In genomic region chr3:17431477-17432045, GRCh38 we compare ENCODE assay signal across 19 cellular contexts.
DNase-seq lines count a peak whose midpoint lies in the region; ATAC-seq, FAIRE-seq and TF ChIP-seq lines count a peak whose summit lies in the region.
"Had no signal": no experiment of that assay in that cellular context is flagged by ENCODE, and none has a peak within 500 bp of the region (broad histone marks: within the 10 kb centered on the region; RNA-seq: fewer than 3 reads in every experiment).

No MANE protein-coding gene starts in this region.

- H3K27me3 Mint-ChIP-seq in HFFc6 (ENCODE audit: insufficient read depth) (no peaks in the 10 kb centered on the region; the same call in 1 of the 2 replicates), nephron progenitor cell (ENCODE audit: low read depth, poor library complexity) (no peaks in the 10 kb centered on the region)
- no peaks in the 10 kb centered on the region for H3K27me3 Mint-ChIP-seq in activated T-cell treated with anti-CD3 and anti-CD28 coated beads, Interleukin-2, amount 50 U/mL, for 72 hours (ENCODE audit: low read depth)
- H3K27me3 Mint-ChIP-seq in effector memory CD8-positive, alpha-beta T cell = no peaks in the 10 kb centered on the region
- H3K27me3 Mint-ChIP-seq: activated naive CD4-positive, alpha-beta T cell treated with anti-CD3 and anti-CD28 coated beads, Interleukin-2, amount 10 ng/mL, durations not matched to agents 7 days and 5 days; CD4-positive, alpha-beta memory T cell; memory B cell had no signal

- no peaks in the 10 kb centered on the region for H3K9me3 ChIP-seq in osteoblast (ENCODE audit: low read depth, low read length)
- H3K9me3 ChIP-seq: stomach, upper lobe of left lung had no signal

- no peaks in the 10 kb centered on the region for H3K79me2 ChIP-seq in osteoblast (ENCODE audit: insufficient read depth, low read length)

- H3K9me3 Mint-ChIP-seq in HFFc6 (no peaks in the 10 kb centered on the region), nephron progenitor cell (no peaks in the 10 kb centered on the region)
- no peaks in the 10 kb centered on the region for H3K9me3 Mint-ChIP-seq in activated T-cell treated with anti-CD3 and anti-CD28 coated beads, Interleukin-2, amount 50 U/mL, for 72 hours
- no peaks in the 10 kb centered on the region for H3K9me3 Mint-ChIP-seq in effector memory CD8-positive, alpha-beta T cell
- H3K9me3 Mint-ChIP-seq: activated naive CD4-positive, alpha-beta T cell treated with anti-CD3 and anti-CD28 coated beads, Interleukin-2, amount 10 ng/mL, durations not matched to agents 7 days and 5 days; CD4-positive, alpha-beta memory T cell; T-helper 1 cell treated with Interleukin-12 subunit alpha and Interleukin-12 subunit beta and Interleukin-4 antibody, amounts not matched to agents 30 μg/mL and 1 μg/mL, for 36 hours had no signal

- H3K36me3 ChIP-seq in osteoblast (ENCODE audit: insufficient read depth, low read length) = no peaks in the 10 kb centered on the region
- H3K36me3 ChIP-seq: stomach, upper lobe of left lung had no signal

- H3K4me1 ChIP-seq in osteoblast (ENCODE audit: insufficient read depth, low read length) = peaks cover 10% of the 10 kb centered on the region
- H3K4me1 ChIP-seq: upper lobe of left lung had no signal

- no peak for ATAC-seq in activated T-cell treated with anti-CD3 and anti-CD28 coated beads, Interleukin-2, amount 50 U/mL, for 72 hours (replicated peaks in 1 of 2)
- no peak for ATAC-seq in effector memory CD8-positive, alpha-beta T cell (replicated peaks)

- 0 out of 2 replicates have a peak, but pooled peaks cover 3% of the 10 kb centered on the region for H3K36me3 Mint-ChIP-seq in HFFc6 (ENCODE audit: low read depth)
- no peaks in the 10 kb centered on the region for H3K36me3 Mint-ChIP-seq in activated T-cell treated with anti-CD3 and anti-CD28 coated beads, Interleukin-2, amount 50 U/mL, for 72 hours (ENCODE audit: insufficient read depth in 2 of 2)
- H3K36me3 Mint-ChIP-seq in effector memory CD8-positive, alpha-beta T cell (ENCODE audit: insufficient read depth) = no peaks in the 10 kb centered on the region
- no peaks in the 10 kb centered on the region for H3K36me3 Mint-ChIP-seq in nephron progenitor cell (ENCODE audit: low read depth)
- H3K36me3 Mint-ChIP-seq: activated naive CD4-positive, alpha-beta T cell treated with anti-CD3 and anti-CD28 coated beads, Interleukin-2, amount 10 ng/mL, durations not matched to agents 7 days and 5 days had no signal

- no peak overlapping the region for H3K4me3 Mint-ChIP-seq in HFFc6
- no peak overlapping the region for H3K4me3 Mint-ChIP-seq in activated T-cell treated with anti-CD3 and anti-CD28 coated beads, Interleukin-2, amount 50 U/mL, for 72 hours
- H3K4me3 Mint-ChIP-seq in effector memory CD8-positive, alpha-beta T cell = no peak overlapping the region
- H3K4me3 Mint-ChIP-seq in nephron progenitor cell = no peak overlapping the region
- H3K4me3 Mint-ChIP-seq: activated naive CD4-positive, alpha-beta T cell treated with anti-CD3 and anti-CD28 coated beads, Interleukin-2, amount 10 ng/mL, durations not matched to agents 7 days and 5 days; CD4-positive, alpha-beta memory T cell; memory B cell; T-helper 1 cell treated with Interleukin-12 subunit alpha and Interleukin-12 subunit beta and Interleukin-4 antibody, amounts not matched to agents 30 μg/mL and 1 μg/mL, for 36 hours had no signal

- peak; percentile 59 for DNase-seq in AG09319 (ENCODE audit: extremely low read depth, low read depth)
- no peak for DNase-seq in HFFc6
- DNase-seq in dedifferentiated amniotic fluid mesenchymal stem cell (ENCODE audit: extremely low spot score) = peak; percentile 50
- DNase-seq in osteoblast (ENCODE audit: insufficient read length, low spot score, missing footprints) = peak; percentile 9
- no peak for DNase-seq in activated T-cell treated with anti-CD3 and anti-CD28 coated beads, Interleukin-2, amount 50 U/mL, for 72 hours
- DNase-seq in effector memory CD8-positive, alpha-beta T cell = no peak
- DNase-seq in frontal cortex (ENCODE audit: low spot score in 2 of 2) = no peak
- DNase-seq in nephron progenitor cell = no peak
- DNase-seq: activated CD4-positive, alpha-beta T cell treated with anti-CD3 and anti-CD28 coated beads for 48 hours; activated naive CD4-positive, alpha-beta T cell treated with anti-CD3 and anti-CD28 coated beads, Interleukin-2, amount 10 ng/mL, durations not matched to agents 7 days and 5 days; CD4-positive, alpha-beta memory T cell; left cardiac atrium; NCI-H1930; occipital lobe; retina; stomach; upper lobe of left lung had no signal

- no peak for FAIRE-seq in frontal cortex (lab: Jason Lieb, UNC)

- no peaks in the 10 kb centered on the region for H3K27me3 ChIP-seq in osteoblast (ENCODE audit: insufficient read depth, low read length)
- H3K27me3 ChIP-seq: stomach, upper lobe of left lung had no signal

- H4K20me1 ChIP-seq in osteoblast (ENCODE audit: insufficient read depth, low read length) = no peaks in the 10 kb centered on the region

- no peak overlapping the region for H3K27ac ChIP-seq in osteoblast (ENCODE audit: low read depth, low read length)
- H3K27ac ChIP-seq: stomach, upper lobe of left lung had no signal

- TF ChIP-seq CTCF in AG09319 (IDR thresholded peaks at IDR 0.05; ENCODE audit: low read depth, low read length) (no peak), HFFc6 (IDR thresholded peaks at IDR 0.05) (no peak), osteoblast (IDR thresholded peaks at IDR 0.05; ENCODE audit: extremely low read depth, low read depth, low read length) (no peak), nephron progenitor cell (IDR thresholded peaks at IDR 0.05) (no peak)

- H3K27ac Mint-ChIP-seq in HFFc6 (peak overlapping the region; percentile 71), nephron progenitor cell (no peak overlapping the region)
- H3K27ac Mint-ChIP-seq in activated T-cell treated with anti-CD3 and anti-CD28 coated beads, Interleukin-2, amount 50 U/mL, for 72 hours = no peak overlapping the region
- no peak overlapping the region for H3K27ac Mint-ChIP-seq in effector memory CD8-positive, alpha-beta T cell
- H3K27ac Mint-ChIP-seq: activated naive CD4-positive, alpha-beta T cell treated with anti-CD3 and anti-CD28 coated beads, Interleukin-2, amount 10 ng/mL, durations not matched to agents 7 days and 5 days; CD4-positive, alpha-beta memory T cell; memory B cell; T-helper 1 cell treated with Interleukin-12 subunit alpha and Interleukin-12 subunit beta and Interleukin-4 antibody, amounts not matched to agents 30 μg/mL and 1 μg/mL, for 36 hours had no signal

- H3K4me1 Mint-ChIP-seq in HFFc6 (ENCODE audit: low read depth) (peaks cover 22% of the 10 kb centered on the region), nephron progenitor cell (no peaks in the 10 kb centered on the region)
- H3K4me1 Mint-ChIP-seq in activated T-cell treated with anti-CD3 and anti-CD28 coated beads, Interleukin-2, amount 50 U/mL, for 72 hours (ENCODE audit: low read depth) = no peaks in the 10 kb centered on the region
- no peaks in the 10 kb centered on the region for H3K4me1 Mint-ChIP-seq in effector memory CD8-positive, alpha-beta T cell (ENCODE audit: low read depth in 2 of 2)
- H3K4me1 Mint-ChIP-seq: activated naive CD4-positive, alpha-beta T cell treated with anti-CD3 and anti-CD28 coated beads, Interleukin-2, amount 10 ng/mL, durations not matched to agents 7 days and 5 days; CD4-positive, alpha-beta memory T cell; memory B cell had no signal

- H3K4me2 ChIP-seq in osteoblast (ENCODE audit: insufficient read depth, low read length) = no peak overlapping the region

- H3K4me3 ChIP-seq in osteoblast (ENCODE audit: insufficient read depth, low read length) = no peak overlapping the region
- H3K4me3 ChIP-seq: stomach, upper lobe of left lung had no signal

- no peak overlapping the region for H2AFZ ChIP-seq in osteoblast (ENCODE audit: low read length)

Comparison
In these comparisons a context has a peak if more than half of its experiments do, and no peak if none do; other contexts are left out.
1. DNase-seq: peak in AG09319 (single experiment), dedifferentiated amniotic fluid mesenchymal stem cell (single experiment) and osteoblast (single experiment); none in HFFc6 (single experiment), activated T-cell treated with anti-CD3 and anti-CD28 coated beads, Interleukin-2, amount 50 U/mL, for 72 hours (0 of 2), effector memory CD8-positive, alpha-beta T cell (0 of 3), frontal cortex (0 of 2) and nephron progenitor cell (single experiment).